Comparison of ENCODE assay signal across 20 cellular contexts in the genomic region with DNA sequence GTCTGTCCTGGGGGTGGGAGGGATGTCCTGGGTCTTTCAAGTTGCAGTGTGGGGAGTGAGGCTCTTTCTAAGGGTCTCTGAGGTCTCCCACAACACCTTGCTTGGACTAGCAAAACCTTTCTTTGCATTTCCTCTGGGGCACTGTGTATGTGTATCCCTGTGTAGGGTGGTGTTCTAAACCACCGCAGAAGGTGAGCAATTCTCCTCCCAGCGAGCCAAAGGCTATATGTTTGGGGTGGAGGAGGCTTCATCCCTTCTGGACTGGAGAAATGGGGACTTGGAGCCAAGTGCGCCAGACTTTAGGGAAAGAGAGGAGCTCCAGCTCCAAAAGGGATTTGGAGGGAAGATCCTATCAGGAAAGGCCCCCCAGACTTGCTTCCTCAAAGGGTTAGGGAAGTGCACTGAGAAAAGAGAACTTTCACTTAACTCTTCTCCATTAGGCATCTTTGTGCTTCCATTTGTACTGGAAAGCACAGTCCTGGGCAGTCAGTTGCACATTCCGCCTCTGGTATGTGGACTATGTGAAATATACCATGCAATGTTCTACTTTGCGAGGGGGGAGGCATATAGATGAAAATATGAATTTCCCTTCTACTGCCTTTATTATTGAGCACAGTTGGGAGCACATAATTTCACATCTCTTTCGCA. TPM values are rescaled to one million over a fixed set of nuclear protein-coding genes. Genes with fewer than 3 reads are reported as not detected.
DNase-seq lines count a peak whose midpoint lies in the region; ATAC-seq and TF ChIP-seq lines count a peak whose summit lies in the region.
"Had no signal": no experiment of that assay in that cellular context is flagged by ENCODE, and none has a peak within 500 bp of the region (broad histone marks: within the 10 kb centered on the region; RNA-seq: fewer than 3 reads in every experiment).

No MANE protein-coding gene starts in this region.

- peaks cover 7% of the 10 kb centered on the region for H3K36me3 Mint-ChIP-seq in activated CD8-positive, alpha-beta memory T cell treated with anti-CD3 and anti-CD28 coated beads, Interleukin-2, amount 10 ng/mL, durations not matched to agents 7 days and 5 days
- no peaks in the 10 kb centered on the region for H3K36me3 Mint-ChIP-seq in T-cell
- H3K36me3 Mint-ChIP-seq: stimulated activated memory B cell treated with anti-CD40 and anti-IgM and Interleukin-4, amounts not matched to agents 10 μg/mL and 1 μg/mL and 100 μg/mL, for 72 hours had no signal

- peak overlapping the region; percentile 8 for H4K8ac ChIP-seq in mesenchymal stem cell (ENCODE audit: low read length)

- TF ChIP-seq CTCF in smooth muscle cell (IDR thresholded peaks at IDR 0.05; ENCODE audit: borderline replicate concordance, insufficient read depth, poor library complexity, severe bottlenecking) = no peak

- H3K4me3 ChIP-seq in mesenchymal stem cell (ENCODE audit: insufficient read depth in 1 of 2, low read depth in 1 of 2, low read length in 2 of 2) (no peak overlapping the region), smooth muscle cell (peak overlapping the region; percentile 55)
- H3K4me3 ChIP-seq: heart right ventricle, SJCRH30, upper lobe of left lung had no signal

- no peak for ATAC-seq in activated CD8-positive, alpha-beta memory T cell treated with anti-CD3 and anti-CD28 coated beads, Interleukin-2, amount 10 ng/mL, durations not matched to agents 7 days and 5 days
- ATAC-seq in T-cell (replicated peaks in 1 of 4) (no peak), GM18909 (IDR thresholded peaks at IDR 0.05; ENCODE audit: poor library complexity, unreplicated experiment) (no peak)
- ATAC-seq: heart right ventricle; stimulated activated memory B cell treated with anti-CD40 and anti-IgM and Interleukin-4, amounts not matched to agents 10 μg/mL and 1 μg/mL and 100 μg/mL, for 72 hours had no signal

- H2BK120ac ChIP-seq in mesenchymal stem cell (ENCODE audit: low read depth, low read length) = peak overlapping the region; percentile 15

- 22% methylated on average over 6 of the region's 6 CpGs for WGBS in mesenchymal stem cell
- WGBS in smooth muscle cell (ENCODE audit: low lambda C conversion rate) = 20% methylated on average over 6 of the region's 6 CpGs

- H3K23ac ChIP-seq in mesenchymal stem cell (ENCODE audit: low read length in 2 of 2) = no peak overlapping the region

- H3K9ac ChIP-seq in mesenchymal stem cell (ENCODE audit: low read length) (no peak overlapping the region), smooth muscle cell (ENCODE audit: low read depth) (peak overlapping the region; percentile 80)

- H2AFZ ChIP-seq in mesenchymal stem cell (ENCODE audit: low read depth, low read length) = no peak overlapping the region
- no peak overlapping the region for H2AFZ ChIP-seq in smooth muscle cell (ENCODE audit: low read depth)

- H3F3A ChIP-seq in smooth muscle cell (ENCODE audit: low read depth) = peaks cover 33% of the 10 kb centered on the region

- H3K18ac ChIP-seq in mesenchymal stem cell (ENCODE audit: low read depth in 1 of 2, low read length in 2 of 2) = peak overlapping the region in 1 of 2 experiments; percentile 45

- no peak for TF ChIP-seq POLR2A in erythroblast (IDR thresholded peaks at IDR 0.05; ENCODE audit: low read length)

- peaks cover 77% of the 10 kb centered on the region for H3K27me3 Mint-ChIP-seq in activated CD8-positive, alpha-beta memory T cell treated with anti-CD3 and anti-CD28 coated beads, Interleukin-2, amount 10 ng/mL, durations not matched to agents 7 days and 5 days
- H3K27me3 Mint-ChIP-seq in T-cell = peaks cover 70 to 73% of the 10 kb centered on the region in 2 donors

- no peak overlapping the region for H2BK15ac ChIP-seq in mesenchymal stem cell (ENCODE audit: low read depth, poor library complexity, severe bottlenecking)

- H3K27ac ChIP-seq in mesenchymal stem cell (ENCODE audit: low read length, poor library complexity, severe bottlenecking) (no peak overlapping the region), smooth muscle cell (ENCODE audit: low read depth) (peak overlapping the region; percentile 92)
- H3K27ac ChIP-seq: heart right ventricle, SJCRH30, spleen, upper lobe of left lung had no signal

- POLR2A ChIA-PET in T-cell (lab: Charles Lee) = no interaction called here

- DNase-seq in activated CD8-positive, alpha-beta memory T cell treated with anti-CD3 and anti-CD28 coated beads, Interleukin-2, amount 10 ng/mL, durations not matched to agents 7 days and 5 days = no peak
- DNase-seq in activated CD8-positive, alpha-beta memory T cell treated with anti-CD3 and anti-CD28 coated beads, Interleukin-2, amount 50 U/mL, for 4 hours = no peak
- DNase-seq in T-cell = no peak
- DNase-seq in mesenchymal stem cell = no peak
- no peak for DNase-seq in smooth muscle cell (lab: John Stamatoyannopoulos, UW; ENCODE audit: unreplicated experiment)
- DNase-seq in erythroblast (lab: John Stamatoyannopoulos, UW) = no peak
- DNase-seq in Kasumi-1 (lab: John Stamatoyannopoulos, UW) = no peak
- DNase-seq: activated CD4-positive, alpha-beta T cell treated with anti-CD3 and anti-CD28 coated beads for 48 hours; activated T-cell treated with anti-CD3 and anti-CD28 coated beads for 4 hours; EL; heart right ventricle; kidney; NCI-H187 treated with DMSO at 0.1 percent for 48 hours; NCI-H510A treated with DMSO at 0.1 percent for 48 hours; SJCRH30; spleen; T1000; upper lobe of left lung had no signal

- H3K9me3 Mint-ChIP-seq in activated CD8-positive, alpha-beta memory T cell treated with anti-CD3 and anti-CD28 coated beads, Interleukin-2, amount 10 ng/mL, durations not matched to agents 7 days and 5 days (ENCODE audit: low read depth) = no peaks in the 10 kb centered on the region
- no peaks in the 10 kb centered on the region for H3K9me3 Mint-ChIP-seq in T-cell
- H3K9me3 Mint-ChIP-seq: stimulated activated memory B cell treated with anti-CD40 and anti-IgM and Interleukin-4, amounts not matched to agents 10 μg/mL and 1 μg/mL and 100 μg/mL, for 72 hours had no signal

- H3K36me3 ChIP-seq in mesenchymal stem cell (ENCODE audit: control insufficient read depth in 1 of 2, insufficient read depth in 2 of 2, low read depth in 1 of 2, low read length in 2 of 2) (no peaks in the 10 kb centered on the region), smooth muscle cell (ENCODE audit: low read depth) (no peaks in the 10 kb centered on the region)
- H3K36me3 ChIP-seq: heart right ventricle, SJCRH30, spleen, upper lobe of left lung had no signal

- peak overlapping the region; percentile 89 for H3K4me3 Mint-ChIP-seq in activated CD8-positive, alpha-beta memory T cell treated with anti-CD3 and anti-CD28 coated beads, Interleukin-2, amount 10 ng/mL, durations not matched to agents 7 days and 5 days
- H3K4me3 Mint-ChIP-seq in T-cell = peak overlapping the region; percentile 44 to 83 (median 83)

- peaks cover 18% of the 10 kb centered on the region for H3K4me1 ChIP-seq in mesenchymal stem cell (ENCODE audit: control insufficient read depth, insufficient read depth, low read depth, low read length)
- peaks cover 7% of the 10 kb centered on the region for H3K4me1 ChIP-seq in smooth muscle cell (ENCODE audit: low read depth)

- H3K27ac Mint-ChIP-seq in activated CD8-positive, alpha-beta memory T cell treated with anti-CD3 and anti-CD28 coated beads, Interleukin-2, amount 10 ng/mL, durations not matched to agents 7 days and 5 days = no peak overlapping the region
- H3K27ac Mint-ChIP-seq in T-cell = no peak overlapping the region
- H3K27ac Mint-ChIP-seq: stimulated activated memory B cell treated with anti-CD40 and anti-IgM and Interleukin-4, amounts not matched to agents 10 μg/mL and 1 μg/mL and 100 μg/mL, for 72 hours had no signal

- peaks cover 54% of the 10 kb centered on the region for H3K4me1 Mint-ChIP-seq in activated CD8-positive, alpha-beta memory T cell treated with anti-CD3 and anti-CD28 coated beads, Interleukin-2, amount 10 ng/mL, durations not matched to agents 7 days and 5 days
- peaks cover 26 to 36% (median 33%) of the 10 kb centered on the region in 3 donors for H3K4me1 Mint-ChIP-seq in T-cell

- no peak overlapping the region for H3K4me2 ChIP-seq in mesenchymal stem cell (ENCODE audit: low read length, poor library complexity, severe bottlenecking)
- peak overlapping the region; percentile 92 for H3K4me2 ChIP-seq in smooth muscle cell

- H2AK5ac ChIP-seq in mesenchymal stem cell (ENCODE audit: low read length, severe bottlenecking) = no peak overlapping the region

- H3K9me3 ChIP-seq in mesenchymal stem cell (ENCODE audit: control insufficient read depth, low read length) (no peaks in the 10 kb centered on the region), smooth muscle cell (replicated peaks; ENCODE audit: low read depth) (no peaks in the 10 kb centered on the region)
- H3K9me3 ChIP-seq: heart right ventricle, SJCRH30, spleen, upper lobe of left lung had no signal

- H3K14ac ChIP-seq in mesenchymal stem cell (ENCODE audit: low read length in 2 of 2) = no peak overlapping the region

- no peak overlapping the region for H2BK12ac ChIP-seq in mesenchymal stem cell (ENCODE audit: low read length in 2 of 2)

- peak overlapping the region; percentile 54 to 60 for H3K4ac ChIP-seq in mesenchymal stem cell (ENCODE audit: low read depth in 1 of 2, low read length in 2 of 2)

- H3K27me3 ChIP-seq in mesenchymal stem cell (ENCODE audit: control insufficient read depth in 1 of 2, insufficient read depth in 1 of 2, low read length in 2 of 2) (peaks cover 88 to 100% of the 10 kb centered on the region in 2 experiments), smooth muscle cell (ENCODE audit: low read depth) (no peaks in the 10 kb centered on the region)

- H3K79me2 ChIP-seq in smooth muscle cell (ENCODE audit: low read depth) = peaks cover 92% of the 10 kb centered on the region

- CTCF ChIA-PET in activated CD8-positive, alpha-beta memory T cell treated with anti-CD3 and anti-CD28 coated beads, Interleukin-2, amount 10 ng/mL, durations not matched to agents 7 days and 5 days (lab: Charles Lee) = interaction anchor here (0.8 to 3.2 kb wide), 5 partner anchors 8 to 47 kb away, joined by 3 to 12 read pairs (median 7); no protein-coding TSS in a partner anchor
- CTCF ChIA-PET in T-cell (lab: Charles Lee) = no interaction called here

- no peaks in the 10 kb centered on the region for H3K79me1 ChIP-seq in mesenchymal stem cell (replicated peaks; ENCODE audit: low read length, poor library complexity, severe bottlenecking)

- H4K20me1 ChIP-seq in smooth muscle cell (ENCODE audit: low read depth) = peaks cover 14% of the 10 kb centered on the region

- no peak overlapping the region for H2BK5ac ChIP-seq in mesenchymal stem cell (ENCODE audit: low read depth, low read length, poor library complexity, severe bottlenecking)

- H4K91ac ChIP-seq in mesenchymal stem cell (ENCODE audit: low read length) = peak overlapping the region; percentile 25

RNA-seq across cellular contexts. Expression of a gene that starts 18.9 kb away (rescaled TPM):
- 10 to 100 TPM in 1 of 2 experiments, 1 to 10 TPM in 1; 8.4 to 19.6 TPM for total RNA-seq in activated CD8-positive, alpha-beta memory T cell treated with anti-CD3 and anti-CD28 coated beads, Interleukin-2, amount 10 ng/mL, durations not matched to agents 7 days and 5 days
- under 1 TPM in 4 of 5 donors, not detected in 1; 0.19 to 0.43 (median 0.30) TPM for total RNA-seq in T-cell
- polyA plus RNA-seq in mesenchymal stem cell (2013, experiment 1 of 2) = 47.3 TPM
- polyA plus RNA-seq in mesenchymal stem cell (2013, experiment 2 of 2) = 47.4 TPM
- total RNA-seq in smooth muscle cell = 24.3 and 25.8 TPM in 2 replicates
- 6.9 and 13.8 TPM in 2 replicates for polyA plus RNA-seq in smooth muscle cell
- total RNA-seq: heart right ventricle had no signal
- polyA plus RNA-seq: heart right ventricle had no signal

RNA-seq across cellular contexts. Expression of a gene that starts 29.9 kb away (rescaled TPM):
- total RNA-seq in activated CD8-positive, alpha-beta memory T cell treated with anti-CD3 and anti-CD28 coated beads, Interleukin-2, amount 10 ng/mL, durations not matched to agents 7 days and 5 days = 1 to 10 TPM in 1 of 2 experiments, under 1 TPM in 1; 0.38 to 1.4 TPM
- total RNA-seq in T-cell = not detected
- polyA plus RNA-seq in mesenchymal stem cell (2013, experiment 1 of 2) = 53.4 TPM
- polyA plus RNA-seq in mesenchymal stem cell (2013, experiment 2 of 2) = 50.0 TPM
- total RNA-seq in smooth muscle cell = 2.0 and 3.8 TPM in 2 replicates
- polyA plus RNA-seq in smooth muscle cell = 0.15 and 0.94 TPM in 2 replicates
- total RNA-seq: spleen had no signal
- polyA plus RNA-seq: heart right ventricle had no signal

RNA-seq across cellular contexts. Expression of a gene that starts 34.2 kb away (rescaled TPM):
- 1 to 10 TPM; 1.7 TPM for total RNA-seq in activated CD8-positive, alpha-beta memory T cell treated with anti-CD3 and anti-CD28 coated beads, Interleukin-2, amount 10 ng/mL, durations not matched to agents 7 days and 5 days
- total RNA-seq in T-cell = under 1 TPM in 3 of 5 donors, not detected in 2; 0.47 to 0.66 (median 0.60) TPM
- 108 TPM for polyA plus RNA-seq in mesenchymal stem cell (2013, experiment 1 of 2)
- polyA plus RNA-seq in mesenchymal stem cell (2013, experiment 2 of 2) = 115 TPM
- 13.7 and 16.1 TPM in 2 replicates for total RNA-seq in smooth muscle cell
- polyA plus RNA-seq in smooth muscle cell = 29.7 and 33.4 TPM in 2 replicates

RNA-seq across cellular contexts. Expression of a gene that starts 40.2 kb away (rescaled TPM):
- total RNA-seq in activated CD8-positive, alpha-beta memory T cell treated with anti-CD3 and anti-CD28 coated beads, Interleukin-2, amount 10 ng/mL, durations not matched to agents 7 days and 5 days = 1 to 10 TPM in 1 of 2 experiments, under 1 TPM in 1; 0.58 to 1.1 TPM
- total RNA-seq in T-cell = under 1 TPM in 2 of 5 donors, not detected in 3; 0.16 to 0.33 TPM
- polyA plus RNA-seq in mesenchymal stem cell (2013, experiment 1 of 2) = 37.1 TPM
- 35.9 TPM for polyA plus RNA-seq in mesenchymal stem cell (2013, experiment 2 of 2)
- 6.3 and 7.2 TPM in 2 replicates for total RNA-seq in smooth muscle cell
- 9.3 and 10.3 TPM in 2 replicates for polyA plus RNA-seq in smooth muscle cell

RNA-seq across cellular contexts. Expression of a gene that starts 51.5 kb away (rescaled TPM):
- under 1 TPM in 1 of 2 experiments, not detected in 1; 0.16 TPM for total RNA-seq in activated CD8-positive, alpha-beta memory T cell treated with anti-CD3 and anti-CD28 coated beads, Interleukin-2, amount 10 ng/mL, durations not matched to agents 7 days and 5 days
- total RNA-seq in T-cell (not detected), smooth muscle cell (0.49 and 0.94 TPM in 2 replicates)
- polyA plus RNA-seq in mesenchymal stem cell (2013, experiment 1 of 2) = 15.0 TPM
- 14.1 TPM for polyA plus RNA-seq in mesenchymal stem cell (2013, experiment 2 of 2)
- polyA plus RNA-seq in smooth muscle cell = 1.4 and 1.8 TPM in 2 replicates

Comparison
In these comparisons a context has a peak if more than half of its experiments do, and no peak if none do; other contexts are left out.
1. RNA of a gene that starts 18.9 kb away (total RNA-seq): 24.3 to 25.8 TPM in smooth muscle cell and 8.4 to 19.6 TPM in activated CD8-positive, alpha-beta memory T cell treated with anti-CD3 and anti-CD28 coated beads, Interleukin-2, amount 10 ng/mL, durations not matched to agents 7 days and 5 days; 0.19 to 0.43 TPM in T-cell; every median in the first group is over 4 times any median in the second.